ENCODE assay signal across 1 cellular context in genomic region chr10:50067546-50068351, GRCh38.
TF ChIP-seq lines count a peak whose summit lies in the region.
"Not testable (repeated sequence)": the region's sequence is repeated elsewhere in the genome, so short reads cannot be mapped to it uniquely, and the experiment has no call there.

WASHC2A (plus strand) TSS chr10:50067954; CDS start chr10:50068006, 52 bp downstream.

TF ChIP-seq in HepG2, 621 proteins besides CTCF, POLR2A, EP300 and RAD21 (continued from another document and continues in another):
- peak; percentile 33; the same call in 1 of the 2 replicates for TF ChIP-seq ZBTB7A (CRISPR knock-in tag; IDR thresholded peaks at IDR 0.05)
- TF ChIP-seq CBX1 (IDR thresholded peaks at IDR 0.05; ENCODE audit: low read depth) = peak; percentile 58
- peak; percentile 65; the same call in 1 of the 3 replicates for TF ChIP-seq MXI1 (IDR thresholded peaks at IDR 0.05; ENCODE audit: borderline replicate concordance, low read depth, low read length)
- 0 out of 2 replicates have a peak, but pooled peaks have one; percentile 34 for TF ChIP-seq ZSCAN21 (CRISPR knock-in tag; IDR thresholded peaks at IDR 0.05; ENCODE audit: borderline replicate concordance)
- peak; percentile 56; the same call in 1 of the 2 replicates for TF ChIP-seq ZSCAN20 (CRISPR knock-in tag; IDR thresholded peaks at IDR 0.05; ENCODE audit: borderline replicate concordance)
- peak; percentile 31; the same call in 1 of the 2 replicates for TF ChIP-seq MLX (CRISPR knock-in tag; IDR thresholded peaks at IDR 0.05)
- peak; percentile 75 for TF ChIP-seq THAP11 (CRISPR knock-in tag; IDR thresholded peaks at IDR 0.05)
- TF ChIP-seq STAG1 (CRISPR knock-in tag; IDR thresholded peaks at IDR 0.05) = 0 out of 2 replicates have a peak, but pooled peaks have one; percentile 8
- TF ChIP-seq ARNT2 (CRISPR knock-in tag; IDR thresholded peaks at IDR 0.05; ENCODE audit: low read depth) = peak; percentile 64; the same call in 1 of the 2 replicates
- 0 out of 2 replicates have a peak, but pooled peaks have one; percentile 12 for TF ChIP-seq HNRNPL (IDR thresholded peaks at IDR 0.05; ENCODE audit: low read depth, low read length)
- peak; percentile 45; the same call in 1 of the 2 replicates for TF ChIP-seq ZNF768 (CRISPR knock-in tag; IDR thresholded peaks at IDR 0.05)
- TF ChIP-seq BORCS8-MEF2B (CRISPR knock-in tag; IDR thresholded peaks at IDR 0.05) = peak; percentile 39; the same call in 1 of the 2 replicates
- TF ChIP-seq ZNF264 (CRISPR knock-in tag; IDR thresholded peaks at IDR 0.05) = peak; percentile 40; the same call in 1 of the 2 replicates
- TF ChIP-seq ZBTB7B (CRISPR knock-in tag; IDR thresholded peaks at IDR 0.05) = peak; percentile 56; the same call in 1 of the 2 replicates
- TF ChIP-seq POLR2AphosphoS5 (IDR thresholded peaks at IDR 0.05; ENCODE audit: low read depth, low read length) = peak; percentile 60; the same call in 1 of the 2 replicates
- TF ChIP-seq ZSCAN31 (CRISPR knock-in tag; IDR thresholded peaks at IDR 0.05; ENCODE audit: low read depth) = peak; percentile 42; the same call in 1 of the 2 replicates
- TF ChIP-seq IKZF5 (CRISPR knock-in tag; IDR thresholded peaks at IDR 0.05) = 0 out of 2 replicates have a peak, but pooled peaks have one; percentile 58
- TF ChIP-seq CCDC6 (CRISPR knock-in tag; IDR thresholded peaks at IDR 0.05) = 0 out of 2 replicates have a peak, but pooled peaks have one; percentile 23
- peak; percentile 25; the same call in 1 of the 2 replicates for TF ChIP-seq NFAT5 (CRISPR knock-in tag; IDR thresholded peaks at IDR 0.05)
- TF ChIP-seq NR2C2 (CRISPR knock-in tag; IDR thresholded peaks at IDR 0.05; ENCODE audit: borderline replicate concordance) = 0 out of 2 replicates have a peak, but pooled peaks have one; percentile 26
- TF ChIP-seq ELF1 (CRISPR knock-in tag; IDR thresholded peaks at IDR 0.05) = peak; percentile 81
- TF ChIP-seq KMT2A (CRISPR knock-in tag; IDR thresholded peaks at IDR 0.05) = peak; percentile 71; the same call in 1 of the 2 replicates
- peak; percentile 61 for TF ChIP-seq DR1 (CRISPR knock-in tag; IDR thresholded peaks at IDR 0.05)
- TF ChIP-seq NR2F6 (IDR thresholded peaks at IDR 0.05) = not testable (repeated sequence)
- peak; percentile 25; the same call in 1 of the 2 replicates for TF ChIP-seq NR2F6 (CRISPR knock-in tag; IDR thresholded peaks at IDR 0.05)
- TF ChIP-seq ZNF350 (CRISPR knock-in tag; IDR thresholded peaks at IDR 0.05; ENCODE audit: borderline replicate concordance, low read depth) = peak; percentile 37; the same call in 1 of the 2 replicates
- peak; percentile 92 for TF ChIP-seq SAP130 (CRISPR knock-in tag; IDR thresholded peaks at IDR 0.05; ENCODE audit: low read depth)
- TF ChIP-seq NFKB2 (CRISPR knock-in tag; IDR thresholded peaks at IDR 0.05; ENCODE audit: borderline replicate concordance) = 0 out of 2 replicates have a peak, but pooled peaks have one; percentile 30
- TF ChIP-seq DRAP1 (CRISPR knock-in tag; IDR thresholded peaks at IDR 0.05) = peak; percentile 56
- peak; percentile 73 for TF ChIP-seq ZFY (CRISPR knock-in tag; IDR thresholded peaks at IDR 0.05)
- TF ChIP-seq GATAD1 (CRISPR knock-in tag; IDR thresholded peaks at IDR 0.05) = peak; percentile 95
- peak; percentile 33; the same call in 1 of the 2 replicates for TF ChIP-seq SIN3A (IDR thresholded peaks at IDR 0.05; ENCODE audit: borderline replicate concordance, low read depth, low read length)
- TF ChIP-seq MAX (IDR thresholded peaks at IDR 0.05) = peak; percentile 79
- peak; percentile 76 for TF ChIP-seq KMT2B (CRISPR knock-in tag; IDR thresholded peaks at IDR 0.05)
- peak; percentile 92 for TF ChIP-seq ARID4A (CRISPR knock-in tag; IDR thresholded peaks at IDR 0.05; ENCODE audit: borderline replicate concordance)
- TF ChIP-seq KLF16 (CRISPR knock-in tag; IDR thresholded peaks at IDR 0.05) = peak in 1 of 2 experiments; percentile 73; a peak in 2 of 4 replicates
- peak; percentile 84 for TF ChIP-seq RBFOX2 (IDR thresholded peaks at IDR 0.05; ENCODE audit: low read depth, low read length)
- peak; percentile 79 for TF ChIP-seq UBTF (CRISPR knock-in tag; IDR thresholded peaks at IDR 0.05)
- TF ChIP-seq MXD1 (CRISPR knock-in tag; IDR thresholded peaks at IDR 0.05) = peak; percentile 77; the same call in 1 of the 2 replicates
- TF ChIP-seq MNT (IDR thresholded peaks at IDR 0.05) = peak; percentile 63
- TF ChIP-seq TFE3 (CRISPR knock-in tag; IDR thresholded peaks at IDR 0.05) = peak; percentile 92
- peak; percentile 67 for TF ChIP-seq YY1 (IDR thresholded peaks at IDR 0.05; ENCODE audit: insufficient read depth, insufficient replicate concordance, low read depth, low read length)
- TF ChIP-seq MXD4 (CRISPR knock-in tag; IDR thresholded peaks at IDR 0.05) = peak; percentile 63; the same call in 1 of the 2 replicates
